In the genomic region with DNA sequence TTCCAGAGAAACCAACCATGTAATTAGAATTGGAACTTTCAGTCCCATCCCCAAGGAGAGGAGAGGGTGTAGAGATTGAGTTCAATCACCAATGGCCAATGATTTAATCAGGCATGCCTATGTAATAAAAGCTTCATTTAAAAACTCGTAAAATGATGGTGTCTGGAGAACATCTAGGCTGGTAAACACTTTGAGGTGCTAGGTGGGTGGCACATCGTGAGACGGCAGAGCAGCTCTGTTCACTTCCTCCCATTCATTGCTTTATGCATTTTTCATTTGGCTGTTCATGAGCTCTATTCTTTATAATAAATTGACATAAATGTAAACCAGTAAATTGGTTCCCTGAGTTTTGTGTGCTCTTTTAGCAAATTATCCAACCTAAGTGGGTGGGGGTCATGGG, we compare ENCODE assay signal across 12 cellular contexts.
"Had no signal": no experiment of that assay in that cellular context is flagged by ENCODE, and none has a peak within 500 bp of the region (broad histone marks: within the 10 kb centered on the region; RNA-seq: fewer than 3 reads in every experiment).

No MANE protein-coding gene starts in this region.

- H3K27me3 ChIP-seq: SJSA1, spleen, upper lobe of left lung had no signal

- DNase-seq: activated T-cell treated with anti-CD3 and anti-CD28 coated beads for 4 hours; glutamatergic neuron; psoas muscle; spleen; stimulated activated CD4-positive, alpha-beta T cell treated with anti-CD3 and anti-CD28 coated beads, Interleukin-1b, Interleukin-23, amount 100 ng/mL, for 48 hours; stimulated activated naive CD4-positive, alpha-beta T cell treated with Interleukin-2 at 50 U/mL for 16 hours; T1000; upper lobe of left lung had no signal

- H3K4me1 Mint-ChIP-seq: nephron had no signal

- H3K9me3 Mint-ChIP-seq: nephron had no signal

- H3K27ac Mint-ChIP-seq: nephron had no signal

- H3K4me3 Mint-ChIP-seq: nephron had no signal

- ATAC-seq: esophagus mucosa, psoas muscle, sciatic nerve had no signal

- H3K27ac ChIP-seq: psoas muscle, SJSA1 had no signal

- H3K9me3 ChIP-seq: psoas muscle, SJSA1, spleen, upper lobe of left lung had no signal
